ENCODE assay signal across 14 cellular contexts in the genomic region with DNA sequence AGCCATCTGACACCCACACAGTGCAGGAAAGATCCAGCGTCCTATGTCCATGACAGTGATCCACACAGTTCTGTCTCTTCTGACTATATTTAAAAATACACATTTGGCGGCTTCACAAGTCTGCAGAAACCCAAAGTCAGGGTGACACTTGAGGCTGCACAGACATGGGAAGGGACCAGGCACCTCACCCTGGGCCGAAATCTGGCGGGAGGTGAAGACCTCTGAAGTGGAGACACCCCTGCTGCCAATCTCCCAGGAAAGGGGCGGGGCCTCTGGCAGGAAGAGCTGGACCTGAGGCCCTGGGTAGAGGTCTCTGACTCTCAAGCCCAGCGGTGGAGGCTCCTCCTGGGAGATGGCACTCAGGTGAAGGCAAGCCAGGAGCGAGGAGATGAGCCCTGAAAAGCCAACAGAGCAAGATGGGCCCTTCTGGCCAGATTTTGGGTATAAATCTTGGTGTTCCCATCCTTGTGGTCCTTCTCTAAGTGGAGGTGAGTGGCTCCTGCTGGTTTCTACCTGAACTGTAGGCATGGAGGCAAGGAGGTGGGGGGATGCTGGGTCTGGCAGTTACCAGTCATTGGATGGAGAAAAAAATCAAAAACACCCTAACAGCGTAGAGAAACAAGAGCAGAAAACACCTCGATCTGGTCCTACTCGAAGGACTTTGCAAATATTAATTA.
DNase-seq lines count a peak whose midpoint lies in the region; ATAC-seq and TF ChIP-seq lines count a peak whose summit lies in the region.
"Had no signal": no experiment of that assay in that cellular context is flagged by ENCODE, and none has a peak within 500 bp of the region (broad histone marks: within the 10 kb centered on the region; RNA-seq: fewer than 3 reads in every experiment).

No MANE protein-coding gene starts in this region.

- peaks cover 26% of the 10 kb centered on the region for H3K4me1 Mint-ChIP-seq in activated naive CD4-positive, alpha-beta T cell treated with anti-CD3 and anti-CD28 coated beads, Interleukin-2, amount 10 ng/mL, durations not matched to agents 7 days and 5 days
- no peaks in the 10 kb centered on the region for H3K4me1 Mint-ChIP-seq in mesothelial cell of epicardium

- no peak for TF ChIP-seq EP300 in ovary (IDR thresholded peaks at IDR 0.05)

- H3K4me3 ChIP-seq in heart left ventricle: no peak overlapping the region
- H3K4me3 ChIP-seq in ovary: no peak overlapping the region
- no peak overlapping the region for H3K4me3 ChIP-seq in uterus

- TF ChIP-seq CTCF in heart left ventricle (IDR thresholded peaks at IDR 0.05) (no peak), ovary (IDR thresholded peaks at IDR 0.05) (no peak), uterus (IDR thresholded peaks at IDR 0.05) (no peak), mesothelial cell of epicardium (IDR thresholded peaks at IDR 0.05; ENCODE audit: unreplicated experiment) (no peak)

- peaks cover 83% of the 10 kb centered on the region for H3K36me3 Mint-ChIP-seq in activated naive CD4-positive, alpha-beta T cell treated with anti-CD3 and anti-CD28 coated beads, Interleukin-2, amount 10 ng/mL, durations not matched to agents 7 days and 5 days
- peaks cover 27% of the 10 kb centered on the region for H3K36me3 Mint-ChIP-seq in mesothelial cell of epicardium

- CTCF ChIA-PET in activated naive CD4-positive, alpha-beta T cell treated with anti-CD3 and anti-CD28 coated beads, Interleukin-2, amount 10 ng/mL, durations not matched to agents 7 days and 5 days (lab: Charles Lee): no interaction called here

- no peak for TF ChIP-seq POLR2A in heart left ventricle (IDR thresholded peaks at IDR 0.05)
- no peak for TF ChIP-seq POLR2A in ovary (IDR thresholded peaks at IDR 0.05)
- no peak for TF ChIP-seq POLR2A in uterus (IDR thresholded peaks at IDR 0.05)

- peak; percentile 15 for DNase-seq in activated naive CD4-positive, alpha-beta T cell treated with anti-CD3 and anti-CD28 coated beads, Interleukin-2, amount 10 ng/mL, durations not matched to agents 7 days and 5 days
- no peak for DNase-seq in activated naive CD4-positive, alpha-beta T cell (lab: John Stamatoyannopoulos, UW)
- DNase-seq in heart left ventricle (peak in 3 of 5 donors; percentile 51 to 63 (median 54)), ovary (peak in 3 of 5 donors; percentile 17 to 31 (median 20)), uterus (peak; percentile 36 to 50), mesothelial cell of epicardium (ENCODE audit: low spot score in 2 of 2, unreplicated experiment in 2 of 2) (no peak), NCI-H524 (lab: John Stamatoyannopoulos, UW) (no peak), SHP77 treated with DMSO at 0.1 percent for 48 hours (lab: John Stamatoyannopoulos, UW) (no peak)
- DNase-seq: activated CD4-positive, alpha-beta T cell treated with anti-CD3 and anti-CD28 coated beads for 4 hours; brain microvascular endothelial cell; naive B cell; NCI-H1092 had no signal

- H3K9me3 Mint-ChIP-seq in activated naive CD4-positive, alpha-beta T cell treated with anti-CD3 and anti-CD28 coated beads, Interleukin-2, amount 10 ng/mL, durations not matched to agents 7 days and 5 days: peaks cover 18% of the 10 kb centered on the region
- no peaks in the 10 kb centered on the region for H3K9me3 Mint-ChIP-seq in mesothelial cell of epicardium
- H3K9me3 Mint-ChIP-seq: stimulated activated naive CD8-positive, alpha-beta T cell treated with anti-CD3 and anti-CD28 coated beads, Interleukin-15, amount 100 ng/mL, for 72 hours had no signal

- H3K4me1 ChIP-seq in heart left ventricle (peaks cover 0 to 19% (median 10%) of the 10 kb centered on the region in 12 donors), ovary (ENCODE audit: insufficient read depth) (no peaks in the 10 kb centered on the region), uterus (peaks cover 5 to 6% of the 10 kb centered on the region in 2 donors)

- H3K36me3 ChIP-seq in heart left ventricle (peaks cover 0 to 68% (median 60%) of the 10 kb centered on the region in 9 donors), ovary (no peaks in the 10 kb centered on the region), uterus (no peaks in the 10 kb centered on the region)
- H3K36me3 ChIP-seq: brain microvascular endothelial cell had no signal

- no peaks in the 10 kb centered on the region for H3K27me3 ChIP-seq in heart left ventricle
- H3K27me3 ChIP-seq in ovary: no peaks in the 10 kb centered on the region
- H3K27me3 ChIP-seq in uterus: no peaks in the 10 kb centered on the region
- H3K27me3 ChIP-seq: brain microvascular endothelial cell had no signal

- WGBS in heart left ventricle, 4 donors: 74 to 83% (median 80%) methylated on average over 9 to 10 of the region's 10 CpGs
- 92 to 95% (median 94%) methylated on average over 10 of the region's 10 CpGs for WGBS in ovary, 3 donors

- H3K4me3 Mint-ChIP-seq in activated naive CD4-positive, alpha-beta T cell treated with anti-CD3 and anti-CD28 coated beads, Interleukin-2, amount 10 ng/mL, durations not matched to agents 7 days and 5 days: no peak overlapping the region
- no peak overlapping the region for H3K4me3 Mint-ChIP-seq in mesothelial cell of epicardium
- H3K4me3 Mint-ChIP-seq: activated T-helper 1 cell treated with anti-CD3 and anti-CD28 coated beads, Interleukin-12 subunit alpha, Interleukin-12 subunit beta, Interleukin-2, Interleukin-4 antibody, amounts not matched to agents 30 ng/mL and 10 ng/mL and 1 ng/mL, durations not matched to agents 14 hours and 24 hours and 36 hours; stimulated activated naive CD8-positive, alpha-beta T cell treated with anti-CD3 and anti-CD28 coated beads, Interleukin-15, amount 100 ng/mL, for 72 hours had no signal

- peak overlapping the region; percentile 93 for H3K27ac Mint-ChIP-seq in activated naive CD4-positive, alpha-beta T cell treated with anti-CD3 and anti-CD28 coated beads, Interleukin-2, amount 10 ng/mL, durations not matched to agents 7 days and 5 days
- H3K27ac Mint-ChIP-seq in mesothelial cell of epicardium: no peak overlapping the region
- H3K27ac Mint-ChIP-seq: activated T-helper 1 cell treated with anti-CD3 and anti-CD28 coated beads, Interleukin-12 subunit alpha, Interleukin-12 subunit beta, Interleukin-2, Interleukin-4 antibody, amounts not matched to agents 30 ng/mL and 10 ng/mL and 1 ng/mL, durations not matched to agents 14 hours and 24 hours and 36 hours had no signal

- H3K9me3 ChIP-seq in heart left ventricle: no peaks in the 10 kb centered on the region
- no peaks in the 10 kb centered on the region for H3K9me3 ChIP-seq in ovary
- H3K9me3 ChIP-seq in uterus: no peaks in the 10 kb centered on the region

- intact Hi-C loops in heart left ventricle (cut with DNase I): loop anchor here in 2 of 10 donors (5.0 to 10.0 kb wide), 2 partner anchors 140 to 242 kb away; no protein-coding TSS in a partner anchor
- intact Hi-C loops in ovary (cut with DNase I): no loop called here
- intact Hi-C loops in uterus (cut with DNase I; ENCODE audit: low total_unique reads): no loop called here

- peak; percentile 39 to 76 (median 66) for ATAC-seq in heart left ventricle
- ATAC-seq: stimulated activated naive CD8-positive, alpha-beta T cell treated with anti-CD3 and anti-CD28 coated beads, Interleukin-15, amount 100 ng/mL, for 72 hours had no signal

- no peaks in the 10 kb centered on the region for H3K27me3 Mint-ChIP-seq in activated naive CD4-positive, alpha-beta T cell treated with anti-CD3 and anti-CD28 coated beads, Interleukin-2, amount 10 ng/mL, durations not matched to agents 7 days and 5 days
- no peaks in the 10 kb centered on the region for H3K27me3 Mint-ChIP-seq in mesothelial cell of epicardium (ENCODE audit: low read depth)
- H3K27me3 Mint-ChIP-seq: naive B cell; stimulated activated naive CD8-positive, alpha-beta T cell treated with anti-CD3 and anti-CD28 coated beads, Interleukin-15, amount 100 ng/mL, for 72 hours had no signal

- peak overlapping the region in 6 of 12 donors; percentile 5 to 73 (median 29) for H3K27ac ChIP-seq in heart left ventricle
- no peak overlapping the region for H3K27ac ChIP-seq in ovary
- peak overlapping the region; percentile 84 to 95 for H3K27ac ChIP-seq in uterus
- H3K27ac ChIP-seq: brain microvascular endothelial cell had no signal

Comparison
In these comparisons a context has a peak if more than half of its experiments do, and no peak if none do; other contexts are left out.
1. DNase-seq: peak in activated naive CD4-positive, alpha-beta T cell treated with anti-CD3 and anti-CD28 coated beads, Interleukin-2, amount 10 ng/mL, durations not matched to agents 7 days and 5 days (single experiment), heart left ventricle (3 of 5), ovary (3 of 5) and uterus (2 of 2); none in activated naive CD4-positive, alpha-beta T cell (0 of 4), mesothelial cell of epicardium (0 of 2), NCI-H524 (0 of 2) and SHP77 treated with DMSO at 0.1 percent for 48 hours (single experiment).
2. H3K27ac ChIP-seq: peak in uterus (2 of 2); none in ovary (0 of 2).